ENCODE assay signal across 31 cellular contexts in the genomic region with DNA sequence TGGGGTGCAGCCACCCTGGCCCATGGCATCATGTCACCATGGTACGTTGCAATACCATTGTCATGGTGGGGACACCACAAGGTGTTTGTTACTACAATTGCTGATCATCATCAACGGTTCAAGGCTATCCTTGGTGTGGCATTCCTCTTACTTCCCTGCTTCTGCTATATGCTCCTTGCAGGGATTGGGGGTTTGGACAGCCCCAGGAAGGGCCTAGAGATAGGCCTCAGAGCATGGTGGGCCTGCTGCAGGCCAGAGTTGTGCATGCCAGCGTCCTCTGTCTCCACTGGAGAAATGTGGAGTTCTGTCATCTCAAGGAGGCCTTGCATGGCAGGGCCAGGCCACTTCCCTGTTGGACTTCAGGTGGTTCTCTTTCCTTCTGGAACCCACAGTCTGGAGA.
"Had no signal": no experiment of that assay in that cellular context is flagged by ENCODE, and none has a peak within 500 bp of the region (broad histone marks: within the 10 kb centered on the region; RNA-seq: fewer than 3 reads in every experiment).

No MANE protein-coding gene starts in this region.

- H3K27ac ChIP-seq: neutrophil, ovary, parathyroid adenoma, psoas muscle, right lobe of liver, sigmoid colon, suprapubic skin, testis, tibial artery, transverse colon, vagina had no signal

- H3K36me3 Mint-ChIP-seq: naive B cell; naive thymus-derived CD8-positive, alpha-beta T cell; natural killer cell treated with Interleukin-12 subunit alpha and Interleukin-12 subunit beta and Interleukin-15 and Interleukin-18, amount 100 ng/mL, for 72 hours; stimulated activated effector memory CD8-positive, alpha-beta T cell treated with anti-CD3 and anti-CD28 coated beads, Interleukin-12 subunit alpha, Interleukin-12 subunit beta, amount 100 ng/mL, for 72 hours; type B pancreatic cell had no signal

- H3K4me1 Mint-ChIP-seq: naive B cell; naive thymus-derived CD8-positive, alpha-beta T cell; neural crest cell; stimulated activated effector memory CD8-positive, alpha-beta T cell treated with anti-CD3 and anti-CD28 coated beads, Interleukin-12 subunit alpha, Interleukin-12 subunit beta, amount 100 ng/mL, for 72 hours; stimulated activated naive CD8-positive, alpha-beta T cell treated with anti-CD3 and anti-CD28 coated beads, Interleukin-15, amount 100 ng/mL, for 72 hours had no signal

- H3K4me3 Mint-ChIP-seq: naive B cell; naive thymus-derived CD8-positive, alpha-beta T cell; natural killer cell treated with Interleukin-12 subunit alpha and Interleukin-12 subunit beta and Interleukin-15 and Interleukin-18, amount 100 ng/mL, for 72 hours; nephron progenitor cell; neural crest cell; stimulated activated effector memory CD8-positive, alpha-beta T cell treated with anti-CD3 and anti-CD28 coated beads, Interleukin-12 subunit alpha, Interleukin-12 subunit beta, amount 100 ng/mL, for 72 hours; stimulated activated naive CD8-positive, alpha-beta T cell treated with anti-CD3 and anti-CD28 coated beads, Interleukin-15, amount 100 ng/mL, for 72 hours; type B pancreatic cell had no signal

- DNase-seq: naive B cell; naive thymus-derived CD8-positive, alpha-beta T cell; nephron progenitor cell; nucleus accumbens; ovary; posterior cingulate gyrus; psoas muscle; right cardiac atrium; right lobe of liver; sigmoid colon; small intestine; stimulated activated CD4-positive, alpha-beta T cell treated with anti-CD3 and anti-CD28 coated beads, Interleukin-15, amount 100 ng/mL, for 24 hours; stimulated activated CD4-positive, alpha-beta T cell treated with anti-CD3 and anti-CD28 coated beads, Interleukin-2, amount 100 ng/mL, for 24 hours; stimulated activated CD4-positive, alpha-beta T cell treated with anti-CD3 and anti-CD28 coated beads, Interleukin-2, amount 100 ng/mL, for 48 hours; stimulated activated CD4-positive, alpha-beta T cell treated with anti-CD3 and anti-CD28 coated beads, Interleukin-4, amount 100 ng/mL, for 24 hours; stimulated activated naive CD4-positive, alpha-beta T cell; stimulated activated naive CD8-positive, alpha-beta T cell treated with anti-CD3 and anti-CD28 coated beads, Interleukin-15, amount 100 ng/mL, for 72 hours; stimulated activated naive CD8-positive, alpha-beta T cell treated with anti-CD3 and anti-CD28 coated beads, Interleukin-15, Interleukin-2, amounts not matched to agents 100 U/mL and 50 U/mL, for 24 hours; substantia nigra; testis; tibial artery; transverse colon had no signal

- H3K27ac Mint-ChIP-seq: naive B cell; naive thymus-derived CD8-positive, alpha-beta T cell; natural killer cell treated with Interleukin-12 subunit alpha and Interleukin-12 subunit beta and Interleukin-15 and Interleukin-18, amount 100 ng/mL, for 72 hours; nephron progenitor cell; progenitor cell of endocrine pancreas; stimulated activated effector memory CD8-positive, alpha-beta T cell treated with anti-CD3 and anti-CD28 coated beads, Interleukin-12 subunit alpha, Interleukin-12 subunit beta, amount 100 ng/mL, for 72 hours; stimulated activated naive CD8-positive, alpha-beta T cell treated with anti-CD3 and anti-CD28 coated beads, Interleukin-15, amount 100 ng/mL, for 72 hours; type B pancreatic cell had no signal

- H3K27me3 ChIP-seq: neutrophil, ovary, right lobe of liver, sigmoid colon, suprapubic skin, testis, tibial artery, transverse colon, vagina had no signal

- H3K4me3 ChIP-seq: ovary, psoas muscle, right lobe of liver, sigmoid colon, suprapubic skin, testis, tibial artery, transverse colon, vagina had no signal

- ATAC-seq: naive thymus-derived CD8-positive, alpha-beta T cell; psoas muscle; right cardiac atrium; right lobe of liver; stimulated activated effector memory CD8-positive, alpha-beta T cell treated with anti-CD3 and anti-CD28 coated beads, Interleukin-12 subunit alpha, Interleukin-12 subunit beta, amount 100 ng/mL, for 72 hours; stimulated activated naive CD8-positive, alpha-beta T cell treated with anti-CD3 and anti-CD28 coated beads, Interleukin-15, amount 100 ng/mL, for 72 hours; stimulated activated naive CD8-positive, alpha-beta T cell treated with anti-CD3 and anti-CD28 coated beads, Interleukin-15, Interleukin-2, amounts not matched to agents 100 U/mL and 50 U/mL, for 24 hours had no signal

- H3K9me3 Mint-ChIP-seq: natural killer cell treated with Interleukin-12 subunit alpha and Interleukin-12 subunit beta and Interleukin-15 and Interleukin-18, amount 100 ng/mL, for 72 hours; stimulated activated effector memory CD8-positive, alpha-beta T cell treated with anti-CD3 and anti-CD28 coated beads, Interleukin-12 subunit alpha, Interleukin-12 subunit beta, amount 100 ng/mL, for 72 hours had no signal
